23 cellular contexts compared by ENCODE assay signal in the genomic region with DNA sequence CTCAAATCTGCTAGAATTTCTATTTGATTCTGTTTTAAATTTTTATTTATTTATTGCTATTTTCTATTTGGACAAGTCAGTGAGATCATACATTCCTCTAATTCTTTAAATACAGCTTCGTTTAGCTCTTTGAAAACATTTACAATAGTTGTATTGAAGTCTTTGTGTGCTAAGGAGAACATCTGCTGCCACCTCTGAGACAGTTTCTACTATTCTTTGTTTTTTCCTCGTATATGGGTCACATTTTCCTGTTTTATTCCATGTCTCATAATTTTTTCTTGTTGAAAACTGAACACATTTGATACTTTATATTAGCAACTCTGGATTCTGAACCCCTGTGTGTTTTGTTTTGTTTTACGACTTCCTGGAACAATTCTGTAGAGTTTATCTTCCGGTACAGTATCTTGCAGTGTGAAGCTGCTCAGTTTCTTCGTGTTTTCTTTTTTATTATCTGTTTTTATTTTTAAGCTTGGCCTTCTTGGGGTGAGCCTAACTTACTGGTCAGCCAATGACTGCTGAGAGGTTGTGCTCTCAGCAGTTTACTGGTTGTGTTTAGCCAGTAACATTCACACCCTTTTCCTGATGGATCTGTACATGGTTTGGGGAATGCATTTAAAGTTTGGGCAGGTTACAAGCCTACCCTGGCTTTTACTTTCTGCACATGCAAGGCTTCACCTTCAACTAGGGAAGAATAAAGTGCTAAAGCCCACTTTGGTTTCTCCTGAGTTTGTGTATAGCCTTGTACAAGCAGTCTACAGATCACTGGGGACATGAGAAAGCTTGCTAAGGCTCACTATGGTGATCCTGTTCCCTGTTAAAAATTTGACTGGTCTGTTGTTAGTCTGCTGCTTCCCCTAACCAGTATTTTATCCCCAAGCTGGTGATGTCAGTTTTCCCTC.
DNase-seq lines count a peak whose midpoint lies in the region; ATAC-seq, FAIRE-seq and TF ChIP-seq lines count a peak whose summit lies in the region.
"Had no signal": no experiment of that assay in that cellular context is flagged by ENCODE, and none has a peak within 500 bp of the region (broad histone marks: within the 10 kb centered on the region; RNA-seq: fewer than 3 reads in every experiment).

No MANE protein-coding gene starts in this region.

- peaks cover 9% of the 10 kb centered on the region for H3K9me3 Mint-ChIP-seq in mesothelial cell of epicardium

- ATAC-seq in Right ventricle myocardium superior (ENCODE audit: poor library complexity) = no peak

- H3K4me3 Mint-ChIP-seq in mesothelial cell of epicardium = no peak overlapping the region

- H3K27me3 Mint-ChIP-seq in mesothelial cell of epicardium (ENCODE audit: low read depth) = no peaks in the 10 kb centered on the region

- DNase-seq in cardiac muscle cell (ENCODE audit: low read depth in 1 of 2, low spot score in 1 of 2) (no peak), Right ventricle myocardium superior (no peak), dorsolateral prefrontal cortex (no peak), mesothelial cell of epicardium (ENCODE audit: low spot score in 2 of 2, unreplicated experiment in 2 of 2) (no peak), urothelium cell line (ENCODE audit: low spot score) (no peak), coronary artery (ENCODE audit: low spot score) (no peak), esophagus muscularis mucosa (ENCODE audit: extremely low spot score) (no peak), tibial artery (no peak)
- DNase-seq: activated CD4-positive, alpha-beta T cell treated with anti-CD3 and anti-CD28 coated beads for 4 hours; activated CD8-positive, alpha-beta memory T cell treated with anti-CD3 and anti-CD28 coated beads, Interleukin-2, amount 50 U/mL, for 48 hours; aorta; GM23248; kidney; NCI-H2081 treated with DMSO at 0.1 percent for 48 hours; NCI-H524 treated with DMSO at 0.1 percent for 48 hours; SJCRH30; stimulated activated CD4-positive, alpha-beta T cell treated with anti-CD3 and anti-CD28 coated beads, Interleukin-4, amount 100 ng/mL, for 4 hours; T1000 had no signal

- peak overlapping the region; percentile 76 for H3K27ac Mint-ChIP-seq in mesothelial cell of epicardium

- intact Hi-C loops in Right ventricle myocardium superior (cut with DNase I) (no loop called here), dorsolateral prefrontal cortex (cut with DNase I) (no loop called here), esophagus muscularis mucosa (cut with DNase I) (no loop called here), tibial artery (cut with DNase I; ENCODE audit: low total_unique reads) (no loop called here)

- TF ChIP-seq EP300 in esophagus muscularis mucosa (IDR thresholded peaks at IDR 0.05) = no peak

- no peak for TF ChIP-seq POLR2A in esophagus muscularis mucosa (IDR thresholded peaks at IDR 0.05; ENCODE audit: low read depth)

- whole genome bisulfite sequencing in esophagus muscularis mucosa = 79% methylated on average over 5 of the region's 5 CpGs

- H3K27ac ChIP-seq in cardiac muscle cell (peak overlapping the region; percentile 22), dorsolateral prefrontal cortex (peak overlapping the region in 57 of 59 donors; percentile 21 to 92 (median 77)), coronary artery (no peak overlapping the region), esophagus muscularis mucosa (replicated peaks in 1 of 4) (no peak overlapping the region), tibial artery (no peak overlapping the region)
- H3K27ac ChIP-seq: 22Rv1, BLaER1, GM23248, parathyroid adenoma, SJCRH30, thoracic aorta had no signal

- FAIRE-seq in urothelium cell line (lab: Jason Lieb, UNC) = peak; percentile 74
- FAIRE-seq: D721Med had no signal

- H3K4me1 ChIP-seq in cardiac muscle cell (ENCODE audit: low read depth) (no peaks in the 10 kb centered on the region), esophagus muscularis mucosa (no peaks in the 10 kb centered on the region), tibial artery (no peaks in the 10 kb centered on the region)
- H3K4me1 ChIP-seq: BLaER1, parathyroid adenoma, SJCRH30 had no signal

- TF ChIP-seq CTCF in cardiac muscle cell (IDR thresholded peaks at IDR 0.05; ENCODE audit: low read depth, low read length) = no peak
- TF ChIP-seq CTCF in dorsolateral prefrontal cortex (IDR thresholded peaks at IDR 0.05 in 54 of 56, conservative IDR thresholded peaks at IDR 0.05 in 2 of 56; ENCODE audit: low read depth in 1 of 56, partially characterized antibody in 56 of 56) = no peak
- TF ChIP-seq CTCF in mesothelial cell of epicardium (IDR thresholded peaks at IDR 0.05; ENCODE audit: unreplicated experiment) = no peak
- no peak for TF ChIP-seq CTCF in coronary artery (IDR thresholded peaks at IDR 0.05)
- no peak for TF ChIP-seq CTCF in esophagus muscularis mucosa (IDR thresholded peaks at IDR 0.05)
- no peak for TF ChIP-seq CTCF in tibial artery (IDR thresholded peaks at IDR 0.05)

- H3K27me3 ChIP-seq in cardiac muscle cell = no peaks in the 10 kb centered on the region
- no peaks in the 10 kb centered on the region for H3K27me3 ChIP-seq in dorsolateral prefrontal cortex
- H3K27me3 ChIP-seq in esophagus muscularis mucosa = no peaks in the 10 kb centered on the region
- no peaks in the 10 kb centered on the region for H3K27me3 ChIP-seq in tibial artery
- H3K27me3 ChIP-seq: BLaER1, SJCRH30 had no signal

- H3K4me3 ChIP-seq in cardiac muscle cell (no peak overlapping the region), dorsolateral prefrontal cortex (peak overlapping the region in 11 of 59 donors; percentile 0 to 48 (median 11)), coronary artery (no peak overlapping the region), esophagus muscularis mucosa (no peak overlapping the region), tibial artery (no peak overlapping the region)
- H3K4me3 ChIP-seq: BLaER1, GM23248, SJCRH30, thoracic aorta had no signal

- H3K9me3 ChIP-seq in cardiac muscle cell (ENCODE audit: low read depth) = no peaks in the 10 kb centered on the region
- H3K9me3 ChIP-seq in esophagus muscularis mucosa = no peaks in the 10 kb centered on the region
- H3K9me3 ChIP-seq in tibial artery = no peaks in the 10 kb centered on the region
- H3K9me3 ChIP-seq: BLaER1, SJCRH30, thoracic aorta had no signal

- H3K36me3 ChIP-seq in cardiac muscle cell (peaks cover 17% of the 10 kb centered on the region), esophagus muscularis mucosa (peaks cover 0 to 35% (median 15%) of the 10 kb centered on the region in 4 donors), tibial artery (peaks cover 8 to 20% (median 13%) of the 10 kb centered on the region in 3 donors)

- H3K36me3 Mint-ChIP-seq in mesothelial cell of epicardium = peaks cover 19% of the 10 kb centered on the region

- H3K4me1 Mint-ChIP-seq in mesothelial cell of epicardium = peaks cover 8% of the 10 kb centered on the region

Comparison
In these comparisons a context has a peak if more than half of its experiments do, and no peak if none do; other contexts are left out.
1. H3K27ac ChIP-seq: peak in cardiac muscle cell (single experiment) and dorsolateral prefrontal cortex (57 of 59); none in coronary artery (0 of 2), esophagus muscularis mucosa (0 of 4) and tibial artery (0 of 2).